ENCODE assay signal across 8 cellular contexts in the genomic region with DNA sequence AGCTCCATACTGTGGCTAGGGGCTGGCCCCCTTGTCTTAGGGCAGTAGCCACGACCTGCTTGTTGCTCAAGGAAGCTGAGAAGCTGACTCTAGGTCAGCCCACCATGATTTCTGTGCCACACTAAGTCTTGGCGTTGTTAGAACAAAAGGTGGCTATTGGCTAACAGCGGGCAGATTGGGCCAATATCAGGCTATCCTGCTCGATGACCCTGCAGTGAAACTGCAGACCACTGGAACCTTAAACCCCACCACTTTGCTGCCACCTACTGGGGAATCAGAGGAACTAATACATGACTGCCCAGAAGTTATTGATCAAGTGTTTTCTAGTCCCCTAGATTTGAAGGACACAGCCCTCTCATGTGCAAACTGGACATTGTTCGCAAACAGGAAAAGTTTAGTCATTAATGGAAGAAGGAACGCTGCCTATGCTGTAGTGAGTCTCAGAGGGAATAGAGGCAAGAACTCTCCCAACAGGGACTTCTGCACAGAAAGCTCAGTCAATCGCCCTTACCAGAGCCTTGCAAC. TPM values are rescaled to one million over a fixed set of nuclear protein-coding genes. Genes with fewer than 3 reads are reported as not detected.
DNase-seq lines count a peak whose midpoint lies in the region; ATAC-seq and TF ChIP-seq lines count a peak whose summit lies in the region.

No MANE protein-coding gene starts in this region.

- DNase-seq in AG08395 (ENCODE audit: low spot score) = peak; percentile 63
- peak; percentile 64 for DNase-seq in NCI-H146 (lab: John Stamatoyannopoulos, UW)
- peak; percentile 72 for DNase-seq in ecto neural progenitor cell (ENCODE audit: low spot score)
- DNase-seq in mucosa of gallbladder (ENCODE audit: low spot score) = peak; percentile 29
- no peak for DNase-seq in vagina (ENCODE audit: extremely low spot score in 2 of 2)

- ATAC-seq in GM18498 (IDR thresholded peaks at IDR 0.05; ENCODE audit: unreplicated experiment) (peak; percentile 66), HG02678 (IDR thresholded peaks at IDR 0.05; ENCODE audit: unreplicated experiment) (peak; percentile 45)
- peak; percentile 35 to 53 for ATAC-seq in activated CD4-positive, CD25-positive, alpha-beta regulatory T cell treated with anti-CD3 and anti-CD28 coated beads, Interleukin-2, amount 50 U/mL, for 24 hours

- peaks cover 26% of the 10 kb centered on the region for H3K4me1 ChIP-seq in vagina

- H3K36me3 ChIP-seq in vagina = no peaks in the 10 kb centered on the region

- H3K27me3 ChIP-seq in vagina = no peaks in the 10 kb centered on the region

- TF ChIP-seq POLR2A in vagina (IDR thresholded peaks at IDR 0.05) = no peak

- H3K9me3 ChIP-seq in vagina = no peaks in the 10 kb centered on the region

- H3K4me3 ChIP-seq in vagina = no peak overlapping the region

- intact Hi-C loops in vagina (cut with DNase I) = no loop called here

- H3K27ac ChIP-seq in vagina = no peak overlapping the region

- TF ChIP-seq CTCF in vagina (IDR thresholded peaks at IDR 0.05) = peak; percentile 33 to 58 (median 47)

RNA-seq across cellular contexts. Expression of a gene that starts 17.0 kb away (rescaled TPM):
- 53.8 TPM for total RNA-seq in mucosa of gallbladder
- total RNA-seq in vagina = 27.5 TPM

Comparison
In these comparisons a context has a peak if more than half of its experiments do, and no peak if none do; other contexts are left out.
1. DNase-seq: peak in AG08395 (single experiment), NCI-H146 (single experiment), ecto neural progenitor cell (single experiment) and mucosa of gallbladder (single experiment); none in vagina (0 of 2).
2. Peak in every context shown above with its lines, with median percentiles within 50 percentile points of each other: ATAC-seq.